In the genomic region with DNA sequence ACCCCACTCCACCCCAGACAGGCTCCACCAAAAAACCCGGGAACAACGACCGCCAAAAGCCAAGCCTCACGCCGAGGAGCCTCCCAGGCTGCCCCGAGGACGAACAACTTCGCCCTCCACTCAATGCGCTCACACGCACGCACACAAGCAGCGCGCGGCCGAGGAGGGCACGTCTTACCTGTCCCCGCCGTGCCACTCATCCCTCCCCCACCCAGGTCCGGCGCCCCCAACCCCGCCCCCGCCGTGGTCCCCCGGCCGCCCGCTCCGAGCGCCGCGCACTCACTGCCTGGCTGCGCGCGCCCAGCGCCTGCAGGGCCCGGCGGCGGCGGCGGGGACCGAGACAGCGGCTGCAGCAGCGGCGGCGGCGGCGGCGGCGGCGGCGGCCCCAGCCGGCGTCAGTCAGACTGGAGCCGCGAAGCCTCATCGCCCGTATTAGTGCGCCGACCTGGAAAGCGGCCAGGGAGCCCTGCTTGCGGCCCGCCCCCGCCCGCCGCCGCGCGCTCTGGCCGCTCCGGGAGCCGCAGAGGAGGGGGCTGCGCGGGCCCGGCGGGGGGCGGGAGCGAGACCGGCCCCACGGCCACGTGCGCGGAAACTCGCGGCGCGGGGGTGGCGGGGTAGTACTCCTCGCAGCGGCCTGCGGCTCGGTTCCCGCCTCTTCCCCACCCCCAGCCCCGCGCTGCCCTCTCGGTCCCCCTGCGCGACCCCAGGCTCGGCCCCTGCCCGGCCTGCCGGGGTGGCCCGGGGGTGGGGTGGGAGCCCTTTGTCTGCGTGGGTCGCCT, we compare ENCODE assay signal across 8 cellular contexts. TPM values are rescaled to one million over a fixed set of nuclear protein-coding genes. Genes with fewer than 3 reads are reported as not detected.
DNase-seq lines count a peak whose midpoint lies in the region; ATAC-seq and TF ChIP-seq lines count a peak whose summit lies in the region.

SMAD9 (minus strand) TSS at position 406 of the 779 bp plus-strand sequence. CDS start 40,549 bp downstream, outside the sequence.

- no peaks in the 10 kb centered on the region for H3K4me1 Mint-ChIP-seq in Calu3 (ENCODE audit: low read depth, unreplicated experiment)
- peaks cover 6 to 9% of the 10 kb centered on the region in 2 donors for H3K4me1 Mint-ChIP-seq in effector memory CD8-positive, alpha-beta T cell (ENCODE audit: low read depth in 2 of 2)

- TF ChIP-seq CTCF in Calu3 (IDR thresholded peaks at IDR 0.05; ENCODE audit: unreplicated experiment) (no peak), SU-DHL-6 (IDR thresholded peaks at IDR 0.05; ENCODE audit: insufficient read depth, low read length, poor library complexity, severe bottlenecking) (no peak), lower lobe of right lung (IDR thresholded peaks at IDR 0.05) (no peak)

- H3K36me3 ChIP-seq in SU-DHL-6 (ENCODE audit: low read length) (no peaks in the 10 kb centered on the region), lower lobe of right lung (no peaks in the 10 kb centered on the region), subcutaneous abdominal adipose tissue (ENCODE audit: control insufficient read depth in 5 of 5, insufficient read depth in 5 of 5, low read length in 5 of 5) (no peaks in the 10 kb centered on the region)

- BruUV-seq in Calu3 (replicated peaks; lab: Mats Ljungman, UMichigan) = no TSS peak

- H3F3A ChIP-seq in SU-DHL-6 (ENCODE audit: insufficient read depth) = no peaks in the 10 kb centered on the region

- CTCF ChIA-PET in Calu3 (lab: Charles Lee) = no interaction called here

- H3K4me2 ChIP-seq in SU-DHL-6 (ENCODE audit: low read depth, low read length, poor library complexity, severe bottlenecking) = peak within 1 kb of the TSS; percentile 16

- intact Hi-C loops in Calu3 (cut with micrococcal nuclease; ENCODE audit: unreplicated experiment) = no loop called here
- intact Hi-C loops in lower lobe of right lung (cut with DNase I) = no loop called here

- H4K20me1 ChIP-seq in SU-DHL-6 (ENCODE audit: low read depth, low read length) = no peaks in the 10 kb centered on the region

- DNase-seq in Calu3 = peak; percentile 55
- DNase-seq in Jurkat, Clone E6-1 (ENCODE audit: low read depth, low spot score) = no peak
- DNase-seq in effector memory CD8-positive, alpha-beta T cell = no peak
- peak; percentile 85 for DNase-seq in lower lobe of right lung
- DNase-seq in NK-92 treated with Interleukin-12 subunit alpha and Interleukin-12 subunit beta, amount 100 ng/mL, for 24 hours (lab: John Stamatoyannopoulos, UW) = no peak

- H3K4me3 Mint-ChIP-seq in Calu3 (ENCODE audit: low read depth, unreplicated experiment) = peak within 1 kb of the TSS; percentile 70
- H3K4me3 Mint-ChIP-seq in effector memory CD8-positive, alpha-beta T cell = peak within 1 kb of the TSS; percentile 71 to 73

- H3K4me3 ChIP-seq in Jurkat, Clone E6-1 (ENCODE audit: low read length) = peak within 1 kb of the TSS; percentile 26
- H3K4me3 ChIP-seq in SU-DHL-6 (ENCODE audit: insufficient read depth, low read length, poor library complexity, severe bottlenecking) (peak within 1 kb of the TSS; percentile 13), lower lobe of right lung (peak within 1 kb of the TSS; percentile 62), subcutaneous abdominal adipose tissue (ENCODE audit: low read depth in 1 of 5, low read length in 5 of 5) (peak within 1 kb of the TSS; percentile 62 to 74 (median 66))

- no peak within 1 kb of the TSS for H3K27ac Mint-ChIP-seq in Calu3 (ENCODE audit: unreplicated experiment)
- H3K27ac Mint-ChIP-seq in effector memory CD8-positive, alpha-beta T cell = no peak within 1 kb of the TSS

- H3K9me2 ChIP-seq in SU-DHL-6 (replicated peaks; ENCODE audit: insufficient read depth, low read length) = no peaks in the 10 kb centered on the region

- H3K27me3 ChIP-seq in SU-DHL-6 (ENCODE audit: low read length) = no peaks in the 10 kb centered on the region
- peaks cover 5% of the 10 kb centered on the region for H3K27me3 ChIP-seq in lower lobe of right lung (ENCODE audit: low read depth)
- peaks cover 0 to 10% (median 0%) of the 10 kb centered on the region in 5 donors for H3K27me3 ChIP-seq in subcutaneous abdominal adipose tissue (ENCODE audit: control insufficient read depth in 5 of 5, insufficient read depth in 4 of 5, low read length in 5 of 5)

- no peaks in the 10 kb centered on the region for H3K27me3 Mint-ChIP-seq in Calu3 (ENCODE audit: unreplicated experiment)
- peaks cover 72 to 74% of the 10 kb centered on the region in 2 donors for H3K27me3 Mint-ChIP-seq in effector memory CD8-positive, alpha-beta T cell

- H3K27ac ChIP-seq in SU-DHL-6 (ENCODE audit: low read depth, low read length) (no peak within 1 kb of the TSS), lower lobe of right lung (peak within 1 kb of the TSS; percentile 72), subcutaneous abdominal adipose tissue (ENCODE audit: low read depth, low read length) (peak within 1 kb of the TSS; percentile 2)

- no peak within 1 kb of the TSS; the same call in 1 of the 2 replicates for H3K9ac ChIP-seq in SU-DHL-6 (ENCODE audit: low read length)
- peak within 1 kb of the TSS in 4 of 5 donors; percentile 5 to 51 (median 44) for H3K9ac ChIP-seq in subcutaneous abdominal adipose tissue (ENCODE audit: low read length in 5 of 5)

- H3K79me2 ChIP-seq in SU-DHL-6 (ENCODE audit: insufficient read depth, low read length) = no peaks in the 10 kb centered on the region

- ATAC-seq in GM19467 (IDR thresholded peaks at IDR 0.05; ENCODE audit: unreplicated experiment) (peak; percentile 54), lower lobe of right lung (peak; percentile 79 to 83)
- ATAC-seq in effector memory CD8-positive, alpha-beta T cell (replicated peaks) = peak; percentile 43

- no peaks in the 10 kb centered on the region for H3K9me3 ChIP-seq in SU-DHL-6 (ENCODE audit: insufficient read depth, low read length)
- H3K9me3 ChIP-seq in lower lobe of right lung = no peaks in the 10 kb centered on the region
- H3K9me3 ChIP-seq in subcutaneous abdominal adipose tissue (ENCODE audit: control insufficient read depth in 5 of 5, low read length in 5 of 5) = no peaks in the 10 kb centered on the region

- H3K4me1 ChIP-seq in lower lobe of right lung (peaks cover 7% of the 10 kb centered on the region), subcutaneous abdominal adipose tissue (ENCODE audit: control insufficient read depth in 5 of 5, insufficient read depth in 5 of 5, low read length in 5 of 5) (peaks cover 0 to 14% (median 9%) of the 10 kb centered on the region in 5 donors)

- no peak within 1 kb of the TSS for H2AFZ ChIP-seq in SU-DHL-6 (ENCODE audit: low read depth, low read length, severe bottlenecking)

- H3K9me3 Mint-ChIP-seq in Calu3 (ENCODE audit: low read depth, unreplicated experiment) = no peaks in the 10 kb centered on the region
- H3K9me3 Mint-ChIP-seq in effector memory CD8-positive, alpha-beta T cell = no peaks in the 10 kb centered on the region

- H3K36me3 Mint-ChIP-seq in Calu3 (ENCODE audit: insufficient read depth, unreplicated experiment) = peaks cover 11% of the 10 kb centered on the region
- peaks cover 2% of the 10 kb centered on the region for H3K36me3 Mint-ChIP-seq in effector memory CD8-positive, alpha-beta T cell (ENCODE audit: insufficient read depth)

RNA-seq across cellular contexts. Expression of gene SMAD9, which starts in this region (rescaled TPM):
- total RNA-seq in Calu3 (2022) (1.7 and 1.8 TPM in 2 replicates), lower lobe of right lung (17.6 TPM)
- 3.6 TPM for polyA plus RNA-seq in Jurkat, Clone E6-1 (2012; ENCODE audit: insufficient read depth, insufficient read length)

Comparison
In these comparisons a context has a peak if more than half of its experiments do, and no peak if none do; other contexts are left out.
1. DNase-seq: peak in Calu3 (single experiment) and lower lobe of right lung (single experiment); none in Jurkat, Clone E6-1 (single experiment), effector memory CD8-positive, alpha-beta T cell (0 of 3) and NK-92 treated with Interleukin-12 subunit alpha and Interleukin-12 subunit beta, amount 100 ng/mL, for 24 hours (single experiment).
2. H3K4me3 ChIP-seq: peak in every context shown above with its lines; median percentile 66 in subcutaneous abdominal adipose tissue; 62 in lower lobe of right lung; 26 in Jurkat, Clone E6-1; 13 in SU-DHL-6.
3. Peak in every context shown above with its lines, with median percentiles within 50 percentile points of each other: ATAC-seq.